ENCODE assay signal across 20 cellular contexts in the genomic region with DNA sequence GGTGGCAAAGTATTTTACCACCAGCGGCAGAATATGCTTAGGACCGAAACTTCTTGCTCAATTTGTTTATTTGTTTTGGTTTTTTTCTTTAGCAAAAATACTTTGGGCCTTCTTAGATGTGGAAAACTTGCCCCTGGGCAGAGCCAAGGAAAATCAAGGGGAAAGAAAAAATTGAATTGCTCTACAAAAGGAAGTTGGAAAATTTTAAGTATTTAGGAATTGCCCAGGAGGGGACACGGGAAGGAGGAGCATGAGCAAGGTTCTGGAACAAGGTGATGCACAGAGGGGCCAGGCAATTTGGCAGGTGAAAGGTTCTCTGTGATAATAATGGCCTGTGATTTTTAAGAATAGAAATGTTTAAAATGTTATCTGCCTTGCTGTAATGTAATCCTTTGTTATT. TPM values are rescaled to one million over a fixed set of nuclear protein-coding genes. Genes with fewer than 3 reads are reported as not detected.
DNase-seq lines count a peak whose midpoint lies in the region; ATAC-seq and TF ChIP-seq lines count a peak whose summit lies in the region.
"Had no signal": no experiment of that assay in that cellular context is flagged by ENCODE, and none has a peak within 500 bp of the region (broad histone marks: within the 10 kb centered on the region; RNA-seq: fewer than 3 reads in every experiment).

No MANE protein-coding gene starts in this region.

- H3K27me3 ChIP-seq in thoracic aorta (replicated peaks; ENCODE audit: insufficient read depth), result no peaks in the 10 kb centered on the region
- H3K27me3 ChIP-seq: BLaER1 treated with 17β-estradiol and CSF1 and Interleukin-3, amounts not matched to agents 10 nM and 100 nM; testis had no signal

- peak overlapping the region; percentile 34 for H3K4me3 ChIP-seq in thoracic aorta
- H3K4me3 ChIP-seq: testis had no signal

- H3K27me3 Mint-ChIP-seq in chondrocyte (ENCODE audit: low read depth) (no peaks in the 10 kb centered on the region), nephron progenitor cell (ENCODE audit: low read depth, poor library complexity) (peaks cover 4% of the 10 kb centered on the region)
- H3K27me3 Mint-ChIP-seq in activated CD8-positive, alpha-beta memory T cell treated with anti-CD3 and anti-CD28 coated beads, Interleukin-2, amount 10 ng/mL, durations not matched to agents 7 days and 5 days, result peaks cover 15% of the 10 kb centered on the region

- H3K36me3 Mint-ChIP-seq in chondrocyte (ENCODE audit: low read depth), result peaks cover 5% of the 10 kb centered on the region
- H3K36me3 Mint-ChIP-seq in nephron progenitor cell (ENCODE audit: low read depth), result no peaks in the 10 kb centered on the region
- H3K36me3 Mint-ChIP-seq in activated CD8-positive, alpha-beta memory T cell treated with anti-CD3 and anti-CD28 coated beads, Interleukin-2, amount 10 ng/mL, durations not matched to agents 7 days and 5 days, result no peaks in the 10 kb centered on the region
- H3K36me3 Mint-ChIP-seq: activated naive CD8-positive, alpha-beta T cell had no signal

- peak overlapping the region; percentile 93 for H3K27ac Mint-ChIP-seq in chondrocyte (ENCODE audit: unreplicated experiment)
- peak overlapping the region; percentile 41 for H3K27ac Mint-ChIP-seq in nephron progenitor cell
- H3K27ac Mint-ChIP-seq in activated CD8-positive, alpha-beta memory T cell treated with anti-CD3 and anti-CD28 coated beads, Interleukin-2, amount 10 ng/mL, durations not matched to agents 7 days and 5 days, result no peak overlapping the region
- H3K27ac Mint-ChIP-seq: activated CD4-positive, alpha-beta T cell treated with anti-CD3 and anti-CD28 coated beads, Interleukin-2, amount 10 ng/mL, durations not matched to agents 7 days and 5 days; activated naive CD8-positive, alpha-beta T cell had no signal

- TF ChIP-seq CTCF in chondrocyte (IDR thresholded peaks at IDR 0.05), result no peak
- TF ChIP-seq CTCF in nephron progenitor cell (IDR thresholded peaks at IDR 0.05), result no peak
- no peak for TF ChIP-seq CTCF in thoracic aorta (IDR thresholded peaks at IDR 0.05)

- ATAC-seq in thoracic aorta (ENCODE audit: insufficient number of reproducible peaks, low FRiP score, low read depth) (no peak), GM18909 (IDR thresholded peaks at IDR 0.05; ENCODE audit: poor library complexity, unreplicated experiment) (no peak)
- ATAC-seq in activated CD8-positive, alpha-beta memory T cell treated with anti-CD3 and anti-CD28 coated beads, Interleukin-2, amount 10 ng/mL, durations not matched to agents 7 days and 5 days, result no peak
- ATAC-seq: HepG2, left lobe of liver had no signal

- H3K4me1 ChIP-seq in thoracic aorta (ENCODE audit: control insufficient read depth in 1 of 2, low read depth in 2 of 2), result peaks cover 19 to 46% of the 10 kb centered on the region in 2 donors
- H3K4me1 ChIP-seq: testis had no signal

- peak; percentile 48 for DNase-seq in M059J (ENCODE audit: low read depth)
- no peak for DNase-seq in chondrocyte (ENCODE audit: low spot score)
- DNase-seq in nephron progenitor cell, result no peak
- no peak for DNase-seq in thoracic aorta (ENCODE audit: low spot score)
- DNase-seq in activated gamma-delta T cell treated with Interleukin-2 at 50 U/mL for 16 hours, result no peak
- DNase-seq in activated CD8-positive, alpha-beta memory T cell treated with anti-CD3 and anti-CD28 coated beads, Interleukin-2, amount 10 ng/mL, durations not matched to agents 7 days and 5 days, result no peak
- DNase-seq in D341Med (ENCODE audit: low spot score), result no peak
- DNase-seq: activated CD4-positive, alpha-beta T cell treated with anti-CD3 and anti-CD28 coated beads, Interleukin-2, amount 10 ng/mL, durations not matched to agents 7 days and 5 days; activated T-cell treated with anti-CD3 and anti-CD28 coated beads, Interleukin-2, amount 50 U/mL, for 1 hour; effector CD4-positive, alpha-beta T cell; NCI-H1930; NCI-H524 treated with DMSO at 0.1 percent for 48 hours; posterior cingulate gyrus; testis had no signal

- H3K4me1 Mint-ChIP-seq in chondrocyte (ENCODE audit: low read depth), result peaks cover 43% of the 10 kb centered on the region
- H3K4me1 Mint-ChIP-seq in nephron progenitor cell, result peaks cover 25% of the 10 kb centered on the region
- H3K4me1 Mint-ChIP-seq in activated CD8-positive, alpha-beta memory T cell treated with anti-CD3 and anti-CD28 coated beads, Interleukin-2, amount 10 ng/mL, durations not matched to agents 7 days and 5 days, result no peaks in the 10 kb centered on the region
- H3K4me1 Mint-ChIP-seq: activated CD4-positive, alpha-beta T cell treated with anti-CD3 and anti-CD28 coated beads, Interleukin-2, amount 10 ng/mL, durations not matched to agents 7 days and 5 days had no signal

- H3K4me3 Mint-ChIP-seq in chondrocyte (ENCODE audit: unreplicated experiment), result no peak overlapping the region
- H3K4me3 Mint-ChIP-seq in nephron progenitor cell, result no peak overlapping the region
- no peak overlapping the region for H3K4me3 Mint-ChIP-seq in activated CD8-positive, alpha-beta memory T cell treated with anti-CD3 and anti-CD28 coated beads, Interleukin-2, amount 10 ng/mL, durations not matched to agents 7 days and 5 days
- H3K4me3 Mint-ChIP-seq: activated CD4-positive, alpha-beta T cell treated with anti-CD3 and anti-CD28 coated beads, Interleukin-2, amount 10 ng/mL, durations not matched to agents 7 days and 5 days; activated naive CD8-positive, alpha-beta T cell had no signal

- CTCF ChIA-PET in activated CD8-positive, alpha-beta memory T cell treated with anti-CD3 and anti-CD28 coated beads, Interleukin-2, amount 10 ng/mL, durations not matched to agents 7 days and 5 days (lab: Charles Lee), result no interaction called here

- H3K9me3 Mint-ChIP-seq in chondrocyte (ENCODE audit: low read depth), result peaks cover 6% of the 10 kb centered on the region
- peaks cover 9% of the 10 kb centered on the region for H3K9me3 Mint-ChIP-seq in nephron progenitor cell
- H3K9me3 Mint-ChIP-seq in activated CD8-positive, alpha-beta memory T cell treated with anti-CD3 and anti-CD28 coated beads, Interleukin-2, amount 10 ng/mL, durations not matched to agents 7 days and 5 days (ENCODE audit: low read depth), result no peaks in the 10 kb centered on the region
- H3K9me3 Mint-ChIP-seq: activated CD4-positive, alpha-beta T cell treated with anti-CD3 and anti-CD28 coated beads, Interleukin-2, amount 10 ng/mL, durations not matched to agents 7 days and 5 days had no signal

- H3K36me3 ChIP-seq in thoracic aorta, result no peaks in the 10 kb centered on the region
- H3K36me3 ChIP-seq: BLaER1 treated with 17β-estradiol and CSF1 and Interleukin-3, amounts not matched to agents 10 nM and 100 nM had no signal

- no peaks in the 10 kb centered on the region for H3K9me3 ChIP-seq in thoracic aorta
- H3K9me3 ChIP-seq: testis had no signal

- H3K27ac ChIP-seq in thoracic aorta, result peak overlapping the region; percentile 5 to 64

RNA-seq across cellular contexts. Expression of a gene that starts 28.6 kb away (rescaled TPM):
- total RNA-seq in M059J (2014; rRNA removed; shearing (Covaris generic)), result 3.9 and 5.8 TPM in 2 replicates
- 29.3 to 47.9 TPM (median 31.8 TPM) in 3 replicates for total RNA-seq in chondrocyte
- total RNA-seq in thoracic aorta, result 100 to 1,000 TPM in 1 of 2 donors, 10 to 100 TPM in 1; 47.4 to 116 TPM
- not detected for total RNA-seq in activated CD8-positive, alpha-beta memory T cell treated with anti-CD3 and anti-CD28 coated beads, Interleukin-2, amount 10 ng/mL, durations not matched to agents 7 days and 5 days
- total RNA-seq: activated CD4-positive, alpha-beta T cell treated with anti-CD3 and anti-CD28 coated beads, Interleukin-2, amount 10 ng/mL, durations not matched to agents 7 days and 5 days; HepG2; OCI-LY7 had no signal
